Comparison of ENCODE assay signal across 1 cellular context in genomic region chr5:113292535-113292934, GRCh38.
TF ChIP-seq lines count a peak whose summit lies in the region.

No MANE protein-coding gene starts in this region.

TF ChIP-seq in IMR-90, 13 proteins besides CTCF, POLR2A, EP300 and RAD21 (continued from another document):
- no peak for TF ChIP-seq BHLHE40 (IDR thresholded peaks at IDR 0.05; ENCODE audit: low read depth, low read length)
